9 cellular contexts compared by ENCODE assay signal in genomic region chr9:88988796-88989641, GRCh38. TPM values are rescaled to one million over a fixed set of nuclear protein-coding genes. Genes with fewer than 3 reads are reported as not detected.
A peak's percentile ranks its signal among the peaks of the same experiment; 100 is the strongest.
DNase-seq lines count a peak whose midpoint lies in the region; ATAC-seq and TF ChIP-seq lines count a peak whose summit lies in the region.
"Had no signal": no experiment of that assay in that cellular context is flagged by ENCODE, and none has a peak within 500 bp of the region (broad histone marks: within the 10 kb centered on the region; RNA-seq: fewer than 3 reads in every experiment).

No MANE protein-coding gene starts in this region.

- no peak overlapping the region for H3K4me3 Mint-ChIP-seq in activated CD4-positive, alpha-beta T cell treated with anti-CD3 and anti-CD28 coated beads, Interleukin-2, amount 10 ng/mL, durations not matched to agents 7 days and 5 days

- peaks cover 24% of the 10 kb centered on the region for H3K4me1 Mint-ChIP-seq in activated CD4-positive, alpha-beta T cell treated with anti-CD3 and anti-CD28 coated beads, Interleukin-2, amount 10 ng/mL, durations not matched to agents 7 days and 5 days

- CTCF ChIA-PET in activated CD4-positive, alpha-beta T cell treated with anti-CD3 and anti-CD28 coated beads, Interleukin-2, amount 10 ng/mL, durations not matched to agents 7 days and 5 days (lab: Charles Lee): interaction anchor here (2.2 kb wide), 1 partner anchor 12 kb away, joined by 6 read pairs; no protein-coding TSS in a partner anchor

- no peak for TF ChIP-seq CTCF in RWPE2 (IDR thresholded peaks at IDR 0.05; ENCODE audit: poor library complexity, severe bottlenecking)
- TF ChIP-seq CTCF in suprapubic skin (IDR thresholded peaks at IDR 0.05): no peak
- no peak for TF ChIP-seq CTCF in thyroid gland (IDR thresholded peaks at IDR 0.05)

- POLR2A ChIA-PET in activated CD4-positive, alpha-beta T cell treated with anti-CD3 and anti-CD28 coated beads, Interleukin-2, amount 10 ng/mL, durations not matched to agents 7 days and 5 days (lab: Charles Lee): no interaction called here

- peaks cover 2% of the 10 kb centered on the region for H3K9me3 Mint-ChIP-seq in activated CD4-positive, alpha-beta T cell treated with anti-CD3 and anti-CD28 coated beads, Interleukin-2, amount 10 ng/mL, durations not matched to agents 7 days and 5 days

- H3K27me3 ChIP-seq in RWPE2 (ENCODE audit: insufficient read depth, poor library complexity, severe bottlenecking) (no peaks in the 10 kb centered on the region), suprapubic skin (peaks cover 22% of the 10 kb centered on the region), thyroid gland (no peaks in the 10 kb centered on the region)

- H3K27me3 Mint-ChIP-seq in activated CD4-positive, alpha-beta T cell treated with anti-CD3 and anti-CD28 coated beads, Interleukin-2, amount 10 ng/mL, durations not matched to agents 7 days and 5 days: peaks cover 37% of the 10 kb centered on the region

- no peaks in the 10 kb centered on the region for H3K36me3 Mint-ChIP-seq in activated CD4-positive, alpha-beta T cell treated with anti-CD3 and anti-CD28 coated beads, Interleukin-2, amount 10 ng/mL, durations not matched to agents 7 days and 5 days (ENCODE audit: low read depth)

- TF ChIP-seq POLR2A in suprapubic skin (IDR thresholded peaks at IDR 0.05): no peak
- no peak for TF ChIP-seq POLR2A in thyroid gland (IDR thresholded peaks at IDR 0.05)

- no peak overlapping the region for H3K27ac ChIP-seq in RWPE2 (ENCODE audit: poor library complexity, severe bottlenecking)
- peak overlapping the region; percentile 19 for H3K27ac ChIP-seq in suprapubic skin
- no peak overlapping the region for H3K27ac ChIP-seq in thyroid gland

- no peak overlapping the region for H3K27ac Mint-ChIP-seq in activated CD4-positive, alpha-beta T cell treated with anti-CD3 and anti-CD28 coated beads, Interleukin-2, amount 10 ng/mL, durations not matched to agents 7 days and 5 days

- ATAC-seq in RWPE2 (ENCODE audit: low read depth): peak; percentile 40
- ATAC-seq in GM21367 (IDR thresholded peaks at IDR 0.05; ENCODE audit: unreplicated experiment): no peak
- no peak for ATAC-seq in HG03095 (IDR thresholded peaks at IDR 0.05; ENCODE audit: unreplicated experiment)

- 18% methylated on average over 7 of the region's 7 CpGs for WGBS in suprapubic skin
- 45 to 70% methylated on average over 7 of the region's 7 CpGs for WGBS in thyroid gland, 2 donors

- H3K4me3 ChIP-seq in RWPE2 (ENCODE audit: severe bottlenecking): no peak overlapping the region
- H3K4me3 ChIP-seq in suprapubic skin: no peak overlapping the region
- no peak overlapping the region for H3K4me3 ChIP-seq in thyroid gland (replicated peaks in 1 of 3)

- H3K9me3 ChIP-seq in RWPE2 (ENCODE audit: severe bottlenecking): no peaks in the 10 kb centered on the region
- no peaks in the 10 kb centered on the region for H3K9me3 ChIP-seq in suprapubic skin
- no peaks in the 10 kb centered on the region for H3K9me3 ChIP-seq in thyroid gland

- H3K4me1 ChIP-seq in RWPE2 (ENCODE audit: insufficient read depth, poor library complexity, severe bottlenecking) (peaks cover 2% of the 10 kb centered on the region), suprapubic skin (peaks cover 49% of the 10 kb centered on the region), thyroid gland (peaks cover 6 to 11% of the 10 kb centered on the region in 2 donors)

- no peak for TF ChIP-seq EP300 in suprapubic skin (IDR thresholded peaks at IDR 0.05)

- peak; percentile 15 for DNase-seq in activated CD4-positive, alpha-beta T cell treated with anti-CD3 and anti-CD28 coated beads, Interleukin-2, amount 10 ng/mL, durations not matched to agents 7 days and 5 days
- no peak for DNase-seq in activated CD4-positive, alpha-beta T cell treated with anti-CD3 and anti-CD28 coated beads, Interleukin-2, amount 50 U/mL, for 1 hour
- DNase-seq in RWPE2 (ENCODE audit: low spot score) (no peak), fibroblast of gingiva (ENCODE audit: low read depth) (peak; percentile 77), suprapubic skin (ENCODE audit: low spot score in 2 of 2) (no peak), thyroid gland (no peak)
- DNase-seq: hypothalamus had no signal

- intact Hi-C loops in thyroid gland (cut with DNase I): no loop called here

- H3K36me3 ChIP-seq in RWPE2 (ENCODE audit: low read depth): no peaks in the 10 kb centered on the region
- H3K36me3 ChIP-seq in suprapubic skin: no peaks in the 10 kb centered on the region
- no peaks in the 10 kb centered on the region for H3K36me3 ChIP-seq in thyroid gland

RNA-seq across cellular contexts. Expression of gene S1PR3, which starts 2.2 kb away (rescaled TPM):
- total RNA-seq in activated CD4-positive, alpha-beta T cell treated with anti-CD3 and anti-CD28 coated beads, Interleukin-2, amount 10 ng/mL, durations not matched to agents 7 days and 5 days: under 1 TPM; 0.12 to 0.15 TPM
- 10 to 100 TPM in 1 of 4 donors, 1 to 10 TPM in 3; 4.3 to 13.5 (median 5.6) TPM for total RNA-seq in suprapubic skin
- 1 to 10 TPM; 5.6 to 8.1 (median 6.0) TPM for total RNA-seq in thyroid gland

Comparison
In these comparisons a context has a peak if more than half of its experiments do, and no peak if none do; other contexts are left out.
1. DNase-seq: peak in activated CD4-positive, alpha-beta T cell treated with anti-CD3 and anti-CD28 coated beads, Interleukin-2, amount 10 ng/mL, durations not matched to agents 7 days and 5 days (single experiment) and fibroblast of gingiva (single experiment); none in activated CD4-positive, alpha-beta T cell treated with anti-CD3 and anti-CD28 coated beads, Interleukin-2, amount 50 U/mL, for 1 hour (single experiment), RWPE2 (single experiment), suprapubic skin (0 of 2) and thyroid gland (0 of 2).
2. RNA of gene S1PR3, which starts 2.2 kb away (total RNA-seq): 4.3 to 13.5 TPM in suprapubic skin and 5.6 to 8.1 TPM in thyroid gland; 0.12 to 0.15 TPM in activated CD4-positive, alpha-beta T cell treated with anti-CD3 and anti-CD28 coated beads, Interleukin-2, amount 10 ng/mL, durations not matched to agents 7 days and 5 days; every median in the first group is over 4 times any median in the second.